ENCODE assay signal across 8 cellular contexts in the genomic region with DNA sequence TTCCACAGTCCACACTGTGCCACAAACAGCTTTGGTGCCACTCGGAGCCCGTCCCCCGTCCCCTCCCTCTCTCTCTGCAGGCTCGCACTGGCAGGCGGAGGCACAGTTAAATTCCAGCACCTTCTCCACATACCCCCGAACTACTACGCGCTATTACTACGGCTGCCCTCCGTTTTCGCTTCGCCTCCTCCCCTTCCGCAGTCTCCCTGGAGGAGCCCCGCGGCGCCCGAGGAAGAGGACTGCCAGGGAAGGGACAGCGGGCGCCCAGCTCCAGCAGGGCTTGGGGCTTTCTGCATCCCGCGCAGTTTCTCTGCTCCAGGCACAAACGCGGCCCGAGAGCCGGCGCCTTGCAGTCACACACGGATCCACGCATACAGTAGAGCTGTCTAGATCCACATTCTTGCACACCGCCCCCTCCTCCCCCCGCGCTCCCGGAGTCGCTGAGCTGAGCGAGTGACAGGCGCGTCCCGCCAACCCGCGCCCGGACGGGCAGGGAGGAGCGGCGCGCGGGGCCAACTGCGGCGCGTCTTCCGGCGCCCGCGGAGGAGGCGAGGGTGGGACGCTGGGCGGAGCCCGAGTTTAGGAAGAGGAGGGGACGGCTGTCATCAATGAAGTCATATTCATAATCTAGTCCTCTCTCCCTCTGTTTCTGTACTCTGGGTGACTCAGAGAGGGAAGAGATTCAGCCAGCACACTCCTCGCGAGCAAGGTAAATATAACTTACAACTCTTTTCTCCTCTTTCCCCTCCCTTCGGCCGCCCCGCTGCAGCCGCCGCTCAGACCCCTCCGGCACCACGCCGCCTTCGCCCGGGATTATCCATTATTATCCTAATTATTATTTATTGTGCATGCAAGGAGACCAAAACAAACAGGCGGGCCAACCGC. TPM values are rescaled to one million over a fixed set of nuclear protein-coding genes. Genes with fewer than 3 reads are reported as not detected.
DNase-seq lines count a peak whose midpoint lies in the region; ATAC-seq and TF ChIP-seq lines count a peak whose summit lies in the region.

Gene SMARCA2 (plus strand): TSS at position 652 of the 885 bp plus-strand sequence. CDS start 13,676 bp downstream, outside the sequence.

- DNase-seq in H9 (peak; percentile 93), M059J (ENCODE audit: low read depth) (peak; percentile 97), SIG-M5 (lab: John Stamatoyannopoulos, UW) (peak; percentile 92), activated gamma-delta T cell (lab: John Stamatoyannopoulos, UW) (peak; percentile 97), fibroblast of the conjunctiva (ENCODE audit: low read depth) (peak; percentile 93)
- DNase-seq in stimulated activated naive CD8-positive, alpha-beta T cell treated with anti-CD3 and anti-CD28 coated beads, Interleukin-15, amount 100 ng/mL, for 72 hours, result peak; percentile 96 to 97

- H3K9me3 ChIP-seq in ES-I3 (ENCODE audit: control insufficient read depth, insufficient read depth, low read length), result no peaks in the 10 kb centered on the region
- no peaks in the 10 kb centered on the region for H3K9me3 ChIP-seq in H9 (ENCODE audit: control insufficient read depth, low read depth, low read length)
- H3K9me3 ChIP-seq in neural cell (ENCODE audit: low read length), result no peaks in the 10 kb centered on the region

- H3K56ac ChIP-seq in H9 (ENCODE audit: insufficient read length, low read depth, low read length), result no peak within 1 kb of the TSS

- peaks cover 93% of the 10 kb centered on the region for H3K27me3 Mint-ChIP-seq in H9 (ENCODE audit: low read depth)
- H3K27me3 Mint-ChIP-seq in stimulated activated naive CD8-positive, alpha-beta T cell treated with anti-CD3 and anti-CD28 coated beads, Interleukin-15, amount 100 ng/mL, for 72 hours, result no peaks in the 10 kb centered on the region

- no peaks in the 10 kb centered on the region; a peak in 1 of 7 replicates for H3K36me3 Mint-ChIP-seq in H9 (ENCODE audit: insufficient read depth in 1 of 3, low read depth in 3 of 3)

- peaks cover 15% of the 10 kb centered on the region; the same call in 1 of the 2 replicates for H3K27me3 ChIP-seq in H9 (ENCODE audit: insufficient read depth, low read length)
- H3K27me3 ChIP-seq in neural cell (ENCODE audit: insufficient read depth, low read depth, low read length), result peaks cover 41% of the 10 kb centered on the region

- no peak within 1 kb of the TSS for H3K23ac ChIP-seq in H9 (ENCODE audit: insufficient read length, low read depth, low read length)

- H2BK15ac ChIP-seq in H9 (ENCODE audit: low read depth, low read length), result no peak within 1 kb of the TSS

- peaks cover 4% of the 10 kb centered on the region for H4K20me1 ChIP-seq in H9 (ENCODE audit: control insufficient read depth, insufficient read depth, insufficient read length)
- H4K20me1 ChIP-seq in neural cell (ENCODE audit: insufficient read depth), result no peaks in the 10 kb centered on the region

- peak within 1 kb of the TSS; percentile 95 for H3K4me2 ChIP-seq in H9 (ENCODE audit: insufficient read depth, insufficient read length, low read length)
- H3K4me2 ChIP-seq in neural cell (ENCODE audit: low read length), result peak within 1 kb of the TSS; percentile 70

- H3K79me2 ChIP-seq in H9 (ENCODE audit: insufficient read depth, low read length) (no peaks in the 10 kb centered on the region), neural cell (replicated peaks; ENCODE audit: insufficient read depth, low read length) (peaks cover 11% of the 10 kb centered on the region)

- H3K36me3 ChIP-seq in ES-I3 (ENCODE audit: insufficient read depth, low read length), result no peaks in the 10 kb centered on the region
- no peaks in the 10 kb centered on the region for H3K36me3 ChIP-seq in neural cell (ENCODE audit: insufficient read depth, low read length)

- H3K14ac ChIP-seq in H9 (ENCODE audit: insufficient read depth, low read length), result no peak within 1 kb of the TSS; the same call in 1 of the 2 replicates

- no peak within 1 kb of the TSS for H2BK5ac ChIP-seq in H9 (ENCODE audit: insufficient read length, low read length)

- no peak within 1 kb of the TSS for H3K27ac ChIP-seq in H9 (ENCODE audit: insufficient read length, low read depth, low read length)
- H3K27ac ChIP-seq in neural cell (ENCODE audit: low read length), result peak within 1 kb of the TSS; percentile 82

- TF ChIP-seq RAD21 in neural cell (conservative IDR thresholded peaks at IDR 0.05), result peak; percentile 59

- no peak within 1 kb of the TSS for H2AFZ ChIP-seq in H9 (ENCODE audit: low read length)
- H2AFZ ChIP-seq in neural cell (ENCODE audit: low read depth, low read length), result peak within 1 kb of the TSS; percentile 42

- H3K9me2 ChIP-seq in neural cell (ENCODE audit: insufficient read depth, low read length), result no peaks in the 10 kb centered on the region

- H3K9ac ChIP-seq in ES-I3 (ENCODE audit: low read depth, low read length), result peak within 1 kb of the TSS; percentile 90; the same call in 1 of the 2 replicates
- H3K9ac ChIP-seq in H9 (ENCODE audit: extremely low read depth, insufficient read length, low read length), result peak within 1 kb of the TSS; percentile 30
- H3K9ac ChIP-seq in neural cell (ENCODE audit: low read length), result peak within 1 kb of the TSS; percentile 87

- H2BK120ac ChIP-seq in H9 (ENCODE audit: low read depth, low read length, poor library complexity, severe bottlenecking), result no peak within 1 kb of the TSS

- H2BK12ac ChIP-seq in H9 (ENCODE audit: insufficient read length, low read depth, low read length), result no peak within 1 kb of the TSS

- WGBS in H9 (ENCODE audit: extremely low coverage, insufficient read length, low lambda C conversion rate), result no CpG with 5 or more reads among the region's 71 CpGs

- peak; percentile 86 for ATAC-seq in stimulated activated naive CD8-positive, alpha-beta T cell treated with anti-CD3 and anti-CD28 coated beads, Interleukin-15, amount 100 ng/mL, for 72 hours

- no peaks in the 10 kb centered on the region; the same call in 1 of the 2 replicates for H3K4me1 ChIP-seq in ES-I3 (ENCODE audit: insufficient read depth, low read length)
- peaks cover 5% of the 10 kb centered on the region; the same call in 1 of the 2 replicates for H3K4me1 ChIP-seq in H9 (ENCODE audit: insufficient read depth, low read length)

- H4K91ac ChIP-seq in H9 (ENCODE audit: insufficient read length, low read depth, low read length), result no peak within 1 kb of the TSS

- peak within 1 kb of the TSS in 1 of 3 experiments; percentile 65; a peak in 1 of 7 replicates for H3K27ac Mint-ChIP-seq in H9
- peak within 1 kb of the TSS; percentile 99 for H3K27ac Mint-ChIP-seq in stimulated activated naive CD8-positive, alpha-beta T cell treated with anti-CD3 and anti-CD28 coated beads, Interleukin-15, amount 100 ng/mL, for 72 hours

- H3K4me1 Mint-ChIP-seq in H9, result peaks cover 21 to 28% of the 10 kb centered on the region in 2 experiments
- H3K4me1 Mint-ChIP-seq in stimulated activated naive CD8-positive, alpha-beta T cell treated with anti-CD3 and anti-CD28 coated beads, Interleukin-15, amount 100 ng/mL, for 72 hours, result peaks cover 53% of the 10 kb centered on the region

- no peak within 1 kb of the TSS for H4K5ac ChIP-seq in H9 (ENCODE audit: insufficient read length, low read depth, low read length)

- no peaks in the 10 kb centered on the region for H3F3A ChIP-seq in neural cell (ENCODE audit: insufficient read depth, low read length, poor library complexity, severe bottlenecking)

- no peak within 1 kb of the TSS for H2BK20ac ChIP-seq in H9 (ENCODE audit: low read depth, low read length, poor library complexity, severe bottlenecking)

- TF ChIP-seq CTCF in H9 (conservative IDR thresholded peaks at IDR 0.05), result no peak
- TF ChIP-seq CTCF in neural cell (IDR thresholded peaks at IDR 0.05; ENCODE audit: poor library complexity, severe bottlenecking), result no peak

- peaks cover 36% of the 10 kb centered on the region for H3K23me2 ChIP-seq in H9 (ENCODE audit: insufficient read length, low read depth, low read length, poor library complexity, severe bottlenecking)

- no peak within 1 kb of the TSS for H3T11ph ChIP-seq in H9 (ENCODE audit: low read length)

- peak within 1 kb of the TSS; percentile 78 to 92 for H3K4me3 Mint-ChIP-seq in H9
- peak within 1 kb of the TSS; percentile 92 to 97 for H3K4me3 Mint-ChIP-seq in stimulated activated naive CD8-positive, alpha-beta T cell treated with anti-CD3 and anti-CD28 coated beads, Interleukin-15, amount 100 ng/mL, for 72 hours

- H3K4me3 ChIP-seq in neural cell (ENCODE audit: low read length), result peak within 1 kb of the TSS; percentile 89

- no peak within 1 kb of the TSS for H2AK5ac ChIP-seq in H9 (ENCODE audit: insufficient read length, low read length)

- H4K8ac ChIP-seq in H9 (replicated peaks; ENCODE audit: insufficient read length, low read depth, low read length), result no peak within 1 kb of the TSS

- H3K18ac ChIP-seq in H9 (ENCODE audit: insufficient read length, low read depth, low read length), result no peak within 1 kb of the TSS

- peak; percentile 56 for TF ChIP-seq EP300 in neural cell (conservative IDR thresholded peaks at IDR 0.05; ENCODE audit: poor library complexity, severe bottlenecking)

- no peak within 1 kb of the TSS for H3K4ac ChIP-seq in H9 (ENCODE audit: low read depth, low read length)

- H3K9me3 Mint-ChIP-seq in H9, result no peaks in the 10 kb centered on the region; a peak in 1 of 5 replicates
- no peaks in the 10 kb centered on the region for H3K9me3 Mint-ChIP-seq in stimulated activated naive CD8-positive, alpha-beta T cell treated with anti-CD3 and anti-CD28 coated beads, Interleukin-15, amount 100 ng/mL, for 72 hours

- H3K79me1 ChIP-seq in H9 (ENCODE audit: insufficient read depth, low read depth, low read length, poor library complexity, severe bottlenecking), result no peaks in the 10 kb centered on the region

RNA-seq across cellular contexts. Expression of gene SMARCA2, which starts in this region (rescaled TPM):
- 8.4 and 15.3 TPM in 2 replicates for total RNA-seq in H9 (2021)
- 62.0 and 75.0 TPM in 2 replicates for total RNA-seq in M059J (2014; rRNA removed; shearing (Covaris generic))
- 42.7 and 150 TPM in 2 replicates for polyA plus RNA-seq in neural cell
- 103 and 106 TPM in 2 replicates for polyA minus RNA-seq in neural cell

Comparison
In these comparisons a context has a peak if more than half of its experiments do, and no peak if none do; other contexts are left out.
1. H3K9ac ChIP-seq: peak in every context shown above with its lines; median percentile 90 in ES-I3; 87 in neural cell; 30 in H9.